ENCODE assay signal across 25 cellular contexts in genomic region chr11:97367406-97368083, GRCh38.
"Had no signal": no experiment of that assay in that cellular context is flagged by ENCODE, and none has a peak within 500 bp of the region (broad histone marks: within the 10 kb centered on the region; RNA-seq: fewer than 3 reads in every experiment).

No MANE protein-coding gene starts in this region.

- H3K36me3 ChIP-seq: brain microvascular endothelial cell, esophagus squamous epithelium, gastroesophageal sphincter had no signal

- H3K4me1 ChIP-seq: esophagus squamous epithelium, gastroesophageal sphincter had no signal

- H3K27ac ChIP-seq: brain microvascular endothelial cell, epithelial cell of prostate, esophagus squamous epithelium, gastroesophageal sphincter had no signal

- H3K4me3 ChIP-seq: esophagus squamous epithelium, gastroesophageal sphincter had no signal

- H3K9me3 ChIP-seq: esophagus squamous epithelium had no signal

- H3K27me3 ChIP-seq: brain microvascular endothelial cell, esophagus squamous epithelium, gastroesophageal sphincter had no signal

- ATAC-seq: activated CD4-positive, alpha-beta T cell treated with anti-CD3 and anti-CD28 coated beads for 36 hours; activated naive CD4-positive, alpha-beta T cell treated with anti-CD3 and anti-CD28 coated beads, Interleukin-2, amount 50 U/mL, for 72 hours; activated T-cell treated with anti-CD3 and anti-CD28 coated beads, Interleukin-2, amount 50 U/mL, for 72 hours; effector memory CD8-positive, alpha-beta T cell; gastroesophageal sphincter had no signal

- DNase-seq: activated CD4-positive, alpha-beta memory T cell treated with anti-CD3 and anti-CD28 coated beads, Interleukin-2, amount 10 ng/mL, durations not matched to agents 7 days and 5 days; activated CD4-positive, alpha-beta T cell treated with anti-CD3 and anti-CD28 coated beads for 36 hours; activated CD4-positive, alpha-beta T cell treated with anti-CD3 and anti-CD28 coated beads, Interleukin-2, amount 10 ng/mL, durations not matched to agents 7 days and 5 days; activated CD4-positive, alpha-beta T cell treated with anti-CD3 and anti-CD28 coated beads, Interleukin-2, amount 50 U/mL, for 4 hours; activated CD4-positive, CD25-positive, alpha-beta regulatory T cell; activated CD4-positive, CD25-positive, alpha-beta regulatory T cell treated with anti-CD3 and anti-CD28 coated beads, Interleukin-2, amount 50 U/mL, for 72 hours; activated CD8-positive, alpha-beta memory T cell treated with anti-CD3 and anti-CD28 coated beads, Interleukin-2, amount 50 U/mL, for 48 hours; activated gamma-delta T cell; activated naive CD4-positive, alpha-beta T cell; activated naive CD4-positive, alpha-beta T cell treated with anti-CD3 and anti-CD28 coated beads, Interleukin-2, amount 10 ng/mL, durations not matched to agents 7 days and 5 days; activated naive CD8-positive, alpha-beta T cell treated with anti-CD3 and anti-CD28 coated beads, Interleukin-2, amount 10 ng/mL, durations not matched to agents 7 days and 5 days; activated T-cell treated with anti-CD3 and anti-CD28 coated beads for 4 hours; activated T-cell treated with anti-CD3 and anti-CD28 coated beads, Interleukin-2, amount 50 U/mL, for 24 hours; activated T-cell treated with anti-CD3 and anti-CD28 coated beads, Interleukin-2, amount 50 U/mL, for 72 hours; brain microvascular endothelial cell; cortex of kidney; dermis blood vessel endothelial cell; effector CD4-positive, alpha-beta T cell; effector memory CD8-positive, alpha-beta T cell; esophagus squamous epithelium; foreskin melanocyte; T-helper 2 cell had no signal
